ENCODE assay signal across 2 cellular contexts in genomic region chr7:92451645-92452044, GRCh38.
TF ChIP-seq lines count a peak whose summit lies in the region.

No MANE protein-coding gene starts in this region.

TF ChIP-seq in HepG2, 621 proteins besides CTCF, POLR2A, EP300 and RAD21:
- TF ChIP-seq NFRKB (IDR thresholded peaks at IDR 0.05) (no peak), ZNF629 (CRISPR knock-in tag; conservative IDR thresholded peaks at IDR 0.05) (peak; percentile 87), RBFOX2 (IDR thresholded peaks at IDR 0.05; ENCODE audit: low read depth, low read length) (peak; percentile 41; the same call in 1 of the 2 replicates)

TF ChIP-seq in K562, 482 proteins besides CTCF, POLR2A, EP300 and RAD21:
- TF ChIP-seq BCOR (IDR thresholded peaks at IDR 0.05) (peak; percentile 59), TARDBP (IDR thresholded peaks at IDR 0.05) (no peak), IFI16 (CRISPR knock-in tag; IDR thresholded peaks at IDR 0.05) (no peak), PURB (CRISPR knock-in tag; IDR thresholded peaks at IDR 0.05; ENCODE audit: low read depth) (no peak), ZBTB49 (CRISPR knock-in tag; IDR thresholded peaks at IDR 0.05; ENCODE audit: borderline replicate concordance) (no peak), E2F4 (CRISPR knock-in tag; IDR thresholded peaks at IDR 0.05; ENCODE audit: low read depth) (no peak), MAFG (tag; conservative IDR thresholded peaks at IDR 0.05) (no peak), ESRRA (IDR thresholded peaks at IDR 0.05; ENCODE audit: borderline replicate concordance, low read depth) (0 out of 2 replicates have a peak, but pooled peaks have one; percentile 40), SMAD4 (CRISPR knock-in tag; conservative IDR thresholded peaks at IDR 0.05) (no peak), KDM5B (IDR thresholded peaks at IDR 0.05; ENCODE audit: insufficient replicate concordance, low read depth, low read length) (no peak), ZNF696 (CRISPR knock-in tag; conservative IDR thresholded peaks at IDR 0.05) (no peak), ZFX (CRISPR knock-in tag; IDR thresholded peaks at IDR 0.05) (no peak), MBD2 (IDR thresholded peaks at IDR 0.05; ENCODE audit: borderline replicate concordance, low read depth) (no peak), NKRF (IDR thresholded peaks at IDR 0.05; ENCODE audit: borderline replicate concordance) (no peak), DMBX1 (CRISPR knock-in tag; IDR thresholded peaks at IDR 0.05; ENCODE audit: borderline replicate concordance) (no peak), KDM1A (IDR thresholded peaks at IDR 0.05) (0 out of 4 replicates have a peak, but pooled peaks of 1 of the 2 experiments have one; percentile 22), RBM25 (IDR thresholded peaks at IDR 0.05; ENCODE audit: low read depth, low read length, severe bottlenecking) (peak; percentile 87), KAT2B (IDR thresholded peaks at IDR 0.05; ENCODE audit: low read depth, low read length) (no peak), CHD1 (IDR thresholded peaks at IDR 0.05; ENCODE audit: low read length) (no peak), FOXP1 (CRISPR knock-in tag; IDR thresholded peaks at IDR 0.05) (no peak), CREM (IDR thresholded peaks at IDR 0.05; ENCODE audit: low read depth) (no peak)
- TF ChIP-seq, protein P1, sequence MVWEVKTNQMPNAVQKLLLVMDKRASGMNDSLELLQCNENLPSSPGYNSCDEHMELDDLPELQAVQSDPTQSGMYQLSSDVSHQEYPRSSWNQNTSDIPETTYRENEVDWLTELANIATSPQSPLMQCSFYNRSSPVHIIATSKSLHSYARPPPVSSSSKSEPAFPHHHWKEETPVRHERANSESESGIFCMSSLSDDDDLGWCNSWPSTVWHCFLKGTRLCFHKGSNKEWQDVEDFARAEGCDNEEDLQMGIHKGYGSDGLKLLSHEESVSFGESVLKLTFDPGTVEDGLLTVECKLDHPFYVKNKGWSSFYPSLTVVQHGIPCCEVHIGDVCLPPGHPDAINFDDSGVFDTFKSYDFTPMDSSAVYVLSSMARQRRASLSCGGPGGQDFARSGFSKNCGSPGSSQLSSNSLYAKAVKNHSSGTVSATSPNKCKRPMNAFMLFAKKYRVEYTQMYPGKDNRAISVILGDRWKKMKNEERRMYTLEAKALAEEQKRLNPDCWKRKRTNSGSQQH (CRISPR knock-in tag; IDR thresholded peaks at IDR 0.05), result no peak
- TF ChIP-seq, protein P2, sequence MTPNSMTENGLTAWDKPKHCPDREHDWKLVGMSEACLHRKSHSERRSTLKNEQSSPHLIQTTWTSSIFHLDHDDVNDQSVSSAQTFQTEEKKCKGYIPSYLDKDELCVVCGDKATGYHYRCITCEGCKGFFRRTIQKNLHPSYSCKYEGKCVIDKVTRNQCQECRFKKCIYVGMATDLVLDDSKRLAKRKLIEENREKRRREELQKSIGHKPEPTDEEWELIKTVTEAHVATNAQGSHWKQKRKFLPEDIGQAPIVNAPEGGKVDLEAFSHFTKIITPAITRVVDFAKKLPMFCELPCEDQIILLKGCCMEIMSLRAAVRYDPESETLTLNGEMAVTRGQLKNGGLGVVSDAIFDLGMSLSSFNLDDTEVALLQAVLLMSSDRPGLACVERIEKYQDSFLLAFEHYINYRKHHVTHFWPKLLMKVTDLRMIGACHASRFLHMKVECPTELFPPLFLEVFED (CRISPR knock-in tag; conservative IDR thresholded peaks at IDR 0.05), result no peak
- TF ChIP-seq, protein P3, sequence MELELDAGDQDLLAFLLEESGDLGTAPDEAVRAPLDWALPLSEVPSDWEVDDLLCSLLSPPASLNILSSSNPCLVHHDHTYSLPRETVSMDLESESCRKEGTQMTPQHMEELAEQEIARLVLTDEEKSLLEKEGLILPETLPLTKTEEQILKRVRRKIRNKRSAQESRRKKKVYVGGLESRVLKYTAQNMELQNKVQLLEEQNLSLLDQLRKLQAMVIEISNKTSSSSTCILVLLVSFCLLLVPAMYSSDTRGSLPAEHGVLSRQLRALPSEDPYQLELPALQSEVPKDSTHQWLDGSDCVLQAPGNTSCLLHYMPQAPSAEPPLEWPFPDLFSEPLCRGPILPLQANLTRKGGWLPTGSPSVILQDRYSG (tag; conservative IDR thresholded peaks at IDR 0.05; ENCODE audit: low read depth), result no peak
- TF ChIP-seq, protein P4, sequence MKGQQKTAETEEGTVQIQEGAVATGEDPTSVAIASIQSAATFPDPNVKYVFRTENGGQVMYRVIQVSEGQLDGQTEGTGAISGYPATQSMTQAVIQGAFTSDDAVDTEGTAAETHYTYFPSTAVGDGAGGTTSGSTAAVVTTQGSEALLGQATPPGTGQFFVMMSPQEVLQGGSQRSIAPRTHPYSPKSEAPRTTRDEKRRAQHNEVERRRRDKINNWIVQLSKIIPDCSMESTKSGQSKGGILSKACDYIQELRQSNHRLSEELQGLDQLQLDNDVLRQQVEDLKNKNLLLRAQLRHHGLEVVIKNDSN (CRISPR knock-in tag; IDR thresholded peaks at IDR 0.05), result no peak
- TF ChIP-seq, protein P5, sequence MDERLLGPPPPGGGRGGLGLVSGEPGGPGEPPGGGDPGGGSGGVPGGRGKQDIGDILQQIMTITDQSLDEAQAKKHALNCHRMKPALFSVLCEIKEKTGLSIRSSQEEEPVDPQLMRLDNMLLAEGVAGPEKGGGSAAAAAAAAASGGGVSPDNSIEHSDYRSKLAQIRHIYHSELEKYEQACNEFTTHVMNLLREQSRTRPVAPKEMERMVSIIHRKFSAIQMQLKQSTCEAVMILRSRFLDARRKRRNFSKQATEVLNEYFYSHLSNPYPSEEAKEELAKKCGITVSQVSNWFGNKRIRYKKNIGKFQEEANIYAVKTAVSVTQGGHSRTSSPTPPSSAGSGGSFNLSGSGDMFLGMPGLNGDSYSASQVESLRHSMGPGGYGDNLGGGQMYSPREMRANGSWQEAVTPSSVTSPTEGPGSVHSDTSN (CRISPR knock-in tag; IDR thresholded peaks at IDR 0.05; ENCODE audit: low read depth), result no peak
- TF ChIP-seq, protein P5 (tag; conservative IDR thresholded peaks at IDR 0.05; ENCODE audit: low read depth), result no peak
- TF ChIP-seq, protein P6, sequence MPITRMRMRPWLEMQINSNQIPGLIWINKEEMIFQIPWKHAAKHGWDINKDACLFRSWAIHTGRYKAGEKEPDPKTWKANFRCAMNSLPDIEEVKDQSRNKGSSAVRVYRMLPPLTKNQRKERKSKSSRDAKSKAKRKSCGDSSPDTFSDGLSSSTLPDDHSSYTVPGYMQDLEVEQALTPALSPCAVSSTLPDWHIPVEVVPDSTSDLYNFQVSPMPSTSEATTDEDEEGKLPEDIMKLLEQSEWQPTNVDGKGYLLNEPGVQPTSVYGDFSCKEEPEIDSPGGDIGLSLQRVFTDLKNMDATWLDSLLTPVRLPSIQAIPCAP (CRISPR knock-in tag; IDR thresholded peaks at IDR 0.05; ENCODE audit: borderline replicate concordance), result no peak
